7 cellular contexts compared by ENCODE assay signal in the genomic region with DNA sequence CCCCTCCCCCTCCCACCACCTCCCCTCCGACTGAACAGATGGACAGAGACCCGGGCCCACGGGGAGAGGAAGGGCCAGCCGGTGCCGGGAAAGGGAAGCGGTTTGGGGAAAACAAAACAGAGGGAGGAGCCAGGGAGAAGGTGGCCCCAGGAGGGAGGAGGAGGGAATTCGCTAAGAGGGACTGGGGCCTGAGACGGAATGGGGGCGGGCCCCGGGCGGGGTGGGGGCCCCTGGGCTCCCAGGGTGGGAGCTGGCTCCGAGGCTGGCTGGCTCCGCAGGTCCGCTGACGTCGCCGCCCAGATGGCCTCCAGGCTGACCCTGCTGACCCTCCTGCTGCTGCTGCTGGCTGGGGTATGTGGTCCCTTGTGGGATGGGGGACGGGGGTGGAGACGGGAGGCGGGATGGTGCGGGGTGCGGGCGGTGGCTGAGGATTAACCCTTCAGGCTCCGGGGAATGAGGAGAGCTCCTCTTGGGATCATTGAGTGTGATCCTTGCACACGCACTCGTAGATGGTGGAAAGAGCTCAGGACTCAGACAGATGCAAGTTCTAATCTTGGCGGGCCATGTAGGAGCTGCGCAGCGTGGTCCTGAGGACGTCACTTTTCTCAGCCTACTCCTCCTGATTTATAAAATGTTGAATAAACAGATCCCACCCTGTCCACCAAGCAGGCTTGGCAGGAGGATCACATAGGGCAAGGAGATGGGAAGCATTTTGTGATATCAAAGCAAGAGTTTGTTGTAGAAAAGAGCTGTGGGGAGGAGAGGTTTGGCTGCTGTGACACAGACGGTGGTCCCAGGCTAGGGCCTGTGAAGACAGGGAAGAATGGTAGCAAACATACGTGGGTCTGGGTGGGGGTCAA. TPM values are rescaled to one million over a fixed set of nuclear protein-coding genes. Genes with fewer than 3 reads are reported as not detected.
DNase-seq lines count a peak whose midpoint lies in the region; ATAC-seq and TF ChIP-seq lines count a peak whose summit lies in the region.

No MANE protein-coding gene starts in this region.

- H2BK12ac ChIP-seq in mesenchymal stem cell (ENCODE audit: low read length in 2 of 2): peak overlapping the region; percentile 45 to 70

- peak overlapping the region; percentile 92 for H3K4me3 Mint-ChIP-seq in endothelial cell (ENCODE audit: unreplicated experiment)

- ATAC-seq in activated naive CD4-positive, alpha-beta T cell treated with anti-CD3 and anti-CD28 coated beads, Interleukin-2, amount 50 U/mL, for 72 hours: no peak

- peak overlapping the region; percentile 57 for H4K91ac ChIP-seq in mesenchymal stem cell (ENCODE audit: low read length)

- peaks cover 1% of the 10 kb centered on the region for H3K79me1 ChIP-seq in mesenchymal stem cell (replicated peaks; ENCODE audit: low read length, poor library complexity, severe bottlenecking)

- H3K4me3 ChIP-seq in mesenchymal stem cell (ENCODE audit: insufficient read depth in 1 of 2, low read depth in 1 of 2, low read length in 2 of 2) (peak overlapping the region; percentile 60 to 90), tibial nerve (peak overlapping the region; percentile 41 to 79 (median 62))

- H3K9me3 ChIP-seq in mesenchymal stem cell (ENCODE audit: control insufficient read depth, low read length) (no peaks in the 10 kb centered on the region), tibial nerve (no peaks in the 10 kb centered on the region)

- H3K23ac ChIP-seq in mesenchymal stem cell (ENCODE audit: low read length in 2 of 2): no peak overlapping the region

- peak overlapping the region; percentile 96 for H3K27ac Mint-ChIP-seq in endothelial cell (ENCODE audit: unreplicated experiment)
- H3K27ac Mint-ChIP-seq in activated naive CD4-positive, alpha-beta T cell treated with anti-CD3 and anti-CD28 coated beads, Interleukin-2, amount 50 U/mL, for 72 hours: no peak overlapping the region

- peaks cover 10% of the 10 kb centered on the region for H3K27me3 Mint-ChIP-seq in endothelial cell (ENCODE audit: unreplicated experiment)

- TF ChIP-seq CTCF in endothelial cell (IDR thresholded peaks at IDR 0.05; ENCODE audit: unreplicated experiment) (no peak), tibial nerve (IDR thresholded peaks at IDR 0.05) (no peak)

- peak overlapping the region; percentile 94 for H2BK15ac ChIP-seq in mesenchymal stem cell (ENCODE audit: low read depth, poor library complexity, severe bottlenecking)

- peak overlapping the region in 1 of 2 experiments; percentile 73 for H3K14ac ChIP-seq in mesenchymal stem cell (ENCODE audit: low read length in 2 of 2)

- H4K8ac ChIP-seq in mesenchymal stem cell (ENCODE audit: low read length): peak overlapping the region; percentile 97

- no peaks in the 10 kb centered on the region for H3K9me3 Mint-ChIP-seq in endothelial cell (ENCODE audit: unreplicated experiment)
- H3K9me3 Mint-ChIP-seq in activated naive CD4-positive, alpha-beta T cell treated with anti-CD3 and anti-CD28 coated beads, Interleukin-2, amount 50 U/mL, for 72 hours: no peaks in the 10 kb centered on the region

- peaks cover 46% of the 10 kb centered on the region for H3K4me1 Mint-ChIP-seq in endothelial cell (ENCODE audit: unreplicated experiment)

- H2BK5ac ChIP-seq in mesenchymal stem cell (ENCODE audit: low read depth, low read length, poor library complexity, severe bottlenecking): no peak overlapping the region

- H3K9ac ChIP-seq in mesenchymal stem cell (ENCODE audit: low read length): peak overlapping the region; percentile 89

- H3K4me2 ChIP-seq in mesenchymal stem cell (ENCODE audit: low read length, poor library complexity, severe bottlenecking): peak overlapping the region; percentile 89

- H3K4ac ChIP-seq in mesenchymal stem cell (ENCODE audit: low read depth in 1 of 2, low read length in 2 of 2): peak overlapping the region in 1 of 2 experiments; percentile 81

- H3K27ac ChIP-seq in mesenchymal stem cell (ENCODE audit: low read length, poor library complexity, severe bottlenecking) (peak overlapping the region; percentile 25), tibial nerve (peak overlapping the region; percentile 87 to 98 (median 92))

- no peak overlapping the region for H2AK5ac ChIP-seq in mesenchymal stem cell (ENCODE audit: low read length, severe bottlenecking)

- no peak for TF ChIP-seq POLR2A in tibial nerve (IDR thresholded peaks at IDR 0.05)

- peak overlapping the region; percentile 5 for H2AFZ ChIP-seq in mesenchymal stem cell (ENCODE audit: low read depth, low read length)

- peak overlapping the region; percentile 81 for H2BK120ac ChIP-seq in mesenchymal stem cell (ENCODE audit: low read depth, low read length)

- WGBS in mesenchymal stem cell: 2% methylated on average over 29 of the region's 32 CpGs
- 2 to 4% methylated on average over 29 to 32 of the region's 32 CpGs for WGBS in tibial nerve, 2 donors

- H3K36me3 ChIP-seq in mesenchymal stem cell (ENCODE audit: control insufficient read depth in 1 of 2, insufficient read depth in 2 of 2, low read depth in 1 of 2, low read length in 2 of 2) (peaks cover 3 to 21% of the 10 kb centered on the region in 2 experiments), tibial nerve (peaks cover 0 to 33% (median 0%) of the 10 kb centered on the region in 3 donors)

- peak overlapping the region; percentile 50 to 86 for H3K18ac ChIP-seq in mesenchymal stem cell (ENCODE audit: low read depth in 1 of 2, low read length in 2 of 2)

- H3K36me3 Mint-ChIP-seq in endothelial cell (ENCODE audit: low read depth, unreplicated experiment): peaks cover 22% of the 10 kb centered on the region
- no peaks in the 10 kb centered on the region for H3K36me3 Mint-ChIP-seq in activated naive CD4-positive, alpha-beta T cell treated with anti-CD3 and anti-CD28 coated beads, Interleukin-2, amount 50 U/mL, for 72 hours

- H3K4me1 ChIP-seq in mesenchymal stem cell (ENCODE audit: control insufficient read depth, insufficient read depth, low read depth, low read length) (peaks cover 9% of the 10 kb centered on the region), tibial nerve (peaks cover 0 to 41% (median 12%) of the 10 kb centered on the region in 4 donors)

- peaks cover 0 to 13% of the 10 kb centered on the region in 2 experiments for H3K27me3 ChIP-seq in mesenchymal stem cell (ENCODE audit: control insufficient read depth in 1 of 2, insufficient read depth in 1 of 2, low read length in 2 of 2)
- H3K27me3 ChIP-seq in tibial nerve: no peaks in the 10 kb centered on the region

- TF ChIP-seq EP300 in tibial nerve (IDR thresholded peaks at IDR 0.05): peak in 1 of 2 donors; percentile 45

- DNase-seq in NCI-H2171 treated with DMSO at 0.1 percent for 48 hours (lab: John Stamatoyannopoulos, UW) (peak; percentile 79), endothelial cell (ENCODE audit: low spot score) (peak; percentile 85), mesenchymal stem cell (peak; percentile 42), tibial nerve (ENCODE audit: low spot score in 2 of 2) (peak; percentile 73 to 74), H4 (ENCODE audit: low spot score) (no peak), NOMO-1 (lab: John Stamatoyannopoulos, UW; ENCODE audit: unreplicated experiment in 2 of 2) (no peak)
- no peak for DNase-seq in activated naive CD4-positive, alpha-beta T cell treated with anti-CD3 and anti-CD28 coated beads, Interleukin-2, amount 50 U/mL, for 72 hours (ENCODE audit: low spot score in 2 of 2)

RNA-seq across cellular contexts. Expression of gene SERPING1, which starts 0.7 kb away (rescaled TPM):
- total RNA-seq in endothelial cell (ENCODE audit: unreplicated experiment) (347 TPM), tibial nerve (100 to 1,000 TPM; 508 to 826 (median 607) TPM)
- polyA plus RNA-seq in mesenchymal stem cell (2013, experiment 1 of 2): 68.6 TPM
- polyA plus RNA-seq in mesenchymal stem cell (2013, experiment 2 of 2): 63.1 TPM
- total RNA-seq in H4 (2014; rRNA removed; shearing (Covaris generic)): 1.2 and 8.3 TPM in 2 replicates
- 1 to 10 TPM in 1 of 2 donors, not detected in 1; 1.6 TPM for total RNA-seq in activated naive CD4-positive, alpha-beta T cell treated with anti-CD3 and anti-CD28 coated beads, Interleukin-2, amount 50 U/mL, for 72 hours

RNA-seq across cellular contexts. Expression of gene UBE2L6, which starts 30.7 kb away (rescaled TPM):
- total RNA-seq in endothelial cell (ENCODE audit: unreplicated experiment) (56.2 TPM), tibial nerve (10 to 100 TPM; 22.4 to 35.7 (median 25.5) TPM)
- 121 TPM for polyA plus RNA-seq in mesenchymal stem cell (2013, experiment 1 of 2)
- polyA plus RNA-seq in mesenchymal stem cell (2013, experiment 2 of 2): 124 TPM
- total RNA-seq in H4 (2014; rRNA removed; shearing (Covaris generic)): 103 and 149 TPM in 2 replicates
- total RNA-seq in activated naive CD4-positive, alpha-beta T cell treated with anti-CD3 and anti-CD28 coated beads, Interleukin-2, amount 50 U/mL, for 72 hours: 100 to 1,000 TPM; 122 to 188 TPM

RNA-seq across cellular contexts. Expression of gene YPEL4, which starts 51.5 kb away (rescaled TPM):
- total RNA-seq in endothelial cell (ENCODE audit: unreplicated experiment): not detected
- 0.43 TPM for polyA plus RNA-seq in mesenchymal stem cell (2013, experiment 1 of 2)
- 0.42 TPM for polyA plus RNA-seq in mesenchymal stem cell (2013, experiment 2 of 2)
- 1 to 10 TPM in 1 of 4 donors, under 1 TPM in 3; 0.30 to 1.7 (median 0.41) TPM for total RNA-seq in tibial nerve
- total RNA-seq in H4 (2014; rRNA removed; shearing (Covaris generic)): 1.2 and 3.3 TPM in 2 replicates
- 1 to 10 TPM in 1 of 2 donors, not detected in 1; 1.4 TPM for total RNA-seq in activated naive CD4-positive, alpha-beta T cell treated with anti-CD3 and anti-CD28 coated beads, Interleukin-2, amount 50 U/mL, for 72 hours

RNA-seq across cellular contexts. Expression of gene CLP1, which starts 59.4 kb away (rescaled TPM):
- total RNA-seq in endothelial cell (ENCODE audit: unreplicated experiment): 31.1 TPM
- polyA plus RNA-seq in mesenchymal stem cell (2013, experiment 1 of 2): 8.2 TPM
- 8.8 TPM for polyA plus RNA-seq in mesenchymal stem cell (2013, experiment 2 of 2)
- 10 to 100 TPM in 1 of 4 donors, 1 to 10 TPM in 3; 6.3 to 15.1 (median 7.8) TPM for total RNA-seq in tibial nerve
- 24.4 and 27.5 TPM in 2 replicates for total RNA-seq in H4 (2014; rRNA removed; shearing (Covaris generic))
- 10 to 100 TPM; 15.5 to 23.5 TPM for total RNA-seq in activated naive CD4-positive, alpha-beta T cell treated with anti-CD3 and anti-CD28 coated beads, Interleukin-2, amount 50 U/mL, for 72 hours

Comparison
In these comparisons a context has a peak if more than half of its experiments do, and no peak if none do; other contexts are left out.
1. DNase-seq: peak in NCI-H2171 treated with DMSO at 0.1 percent for 48 hours (single experiment), endothelial cell (single experiment), mesenchymal stem cell (single experiment) and tibial nerve (2 of 2); none in H4 (single experiment), activated naive CD4-positive, alpha-beta T cell treated with anti-CD3 and anti-CD28 coated beads, Interleukin-2, amount 50 U/mL, for 72 hours (0 of 2) and NOMO-1 (0 of 2).
2. RNA of gene SERPING1, which starts 0.7 kb away (total RNA-seq): 508 to 826 TPM in tibial nerve and 347 TPM in endothelial cell (single experiment); 1.6 TPM in activated naive CD4-positive, alpha-beta T cell treated with anti-CD3 and anti-CD28 coated beads, Interleukin-2, amount 50 U/mL, for 72 hours and 1.2 to 8.3 TPM in H4; every median in the first group is over 10 times any median in the second.